In genomic region chr20:21767200-21767738, GRCh38 we compare ENCODE assay signal across 17 cellular contexts.
A peak's percentile ranks its signal among the peaks of the same experiment; 100 is the strongest.
DNase-seq lines count a peak whose midpoint lies in the region; ATAC-seq, FAIRE-seq and TF ChIP-seq lines count a peak whose summit lies in the region.
"Had no signal": no experiment of that assay in that cellular context is flagged by ENCODE, and none has a peak within 500 bp of the region (broad histone marks: within the 10 kb centered on the region; RNA-seq: fewer than 3 reads in every experiment).

No MANE protein-coding gene starts in this region.

- no peak for ATAC-seq in HG03342 (IDR thresholded peaks at IDR 0.05; ENCODE audit: unreplicated experiment)
- ATAC-seq in natural killer cell: no peak

- WGBS in mesodermal cell (ENCODE audit: insufficient coverage in 2 of 2), 2 experiments: 90 to 91% methylated on average over 9 to 10 of the region's 10 CpGs

- H3K4me3 ChIP-seq in HUES6 (ENCODE audit: low read depth, low read length): peak overlapping the region; percentile 52; the same call in 1 of the 2 replicates
- no peak overlapping the region for H3K4me3 ChIP-seq in bronchial epithelial cell (ENCODE audit: low read depth, low read length)
- no peak overlapping the region for H3K4me3 ChIP-seq in mesodermal cell (ENCODE audit: extremely low read depth, insufficient read depth, low read length, poor library complexity, severe bottlenecking)

- H3K27me3 ChIP-seq in HUES6 (ENCODE audit: control insufficient read depth, insufficient read depth, low read length): peaks cover 16% of the 10 kb centered on the region
- H3K27me3 ChIP-seq in bronchial epithelial cell (ENCODE audit: control insufficient read depth, insufficient read depth, low read length): no peaks in the 10 kb centered on the region

- no peak overlapping the region for H3K27ac ChIP-seq in HUES6 (ENCODE audit: low read depth, low read length)
- H3K27ac ChIP-seq in mesodermal cell (ENCODE audit: low read depth, low read length, severe bottlenecking): peak overlapping the region; percentile 66

- H3K36me3 Mint-ChIP-seq in progenitor cell of endocrine pancreas (ENCODE audit: insufficient read depth) (no peaks in the 10 kb centered on the region), natural killer cell (no peaks in the 10 kb centered on the region)
- H3K36me3 Mint-ChIP-seq: CD4-positive, CD25-positive, alpha-beta regulatory T cell had no signal

- H3K27ac Mint-ChIP-seq in progenitor cell of endocrine pancreas (peak overlapping the region; percentile 93), natural killer cell (no peak overlapping the region)
- H3K27ac Mint-ChIP-seq: B cell; CD4-positive, CD25-positive, alpha-beta regulatory T cell had no signal

- peak; percentile 62 for FAIRE-seq in bronchial epithelial cell (lab: Jason Lieb, UNC)
- FAIRE-seq: H54 had no signal

- H3K27me3 Mint-ChIP-seq in progenitor cell of endocrine pancreas (peaks cover 37% of the 10 kb centered on the region), natural killer cell (ENCODE audit: low read depth in 2 of 2) (no peaks in the 10 kb centered on the region)

- H3K9me3 ChIP-seq in HUES6 (ENCODE audit: control insufficient read depth, insufficient read depth, low read depth, low read length) (no peaks in the 10 kb centered on the region), mesodermal cell (ENCODE audit: control insufficient read depth, low read length) (no peaks in the 10 kb centered on the region)

- intact Hi-C loops in natural killer cell (cut with micrococcal nuclease): no loop called here

- H3K4me1 Mint-ChIP-seq in progenitor cell of endocrine pancreas (ENCODE audit: low read depth) (peaks cover 9% of the 10 kb centered on the region), natural killer cell (no peaks in the 10 kb centered on the region)
- H3K4me1 Mint-ChIP-seq: B cell; CD4-positive, CD25-positive, alpha-beta regulatory T cell had no signal

- DNase-seq in bronchial epithelial cell (ENCODE audit: low read depth) (no peak), progenitor cell of endocrine pancreas (ENCODE audit: low spot score, unreplicated experiment) (no peak), 8988T (no peak), natural killer cell (no peak)
- DNase-seq: CD4-positive, CD25-positive, alpha-beta regulatory T cell; EL; MV-4-11; NCI-H1417; NCI-H187 treated with DMSO at 0.1 percent for 48 hours; NCI-H2171 treated with DMSO at 0.1 percent for 48 hours; NCI-H510A; NCI-H774 had no signal

- no peak overlapping the region for H3K9ac ChIP-seq in HUES6 (ENCODE audit: low read length)

- no peaks in the 10 kb centered on the region for H3K9me3 Mint-ChIP-seq in progenitor cell of endocrine pancreas (ENCODE audit: low read depth)
- H3K9me3 Mint-ChIP-seq in natural killer cell: peaks cover 0 to 6% of the 10 kb centered on the region in 2 donors

- TF ChIP-seq CTCF in bronchial epithelial cell (IDR thresholded peaks at IDR 0.05; ENCODE audit: insufficient read depth, low read length, severe bottlenecking): no peak
- TF ChIP-seq CTCF in progenitor cell of endocrine pancreas (IDR thresholded peaks at IDR 0.05; ENCODE audit: unreplicated experiment): no peak
- no peak for TF ChIP-seq CTCF in natural killer cell (IDR thresholded peaks at IDR 0.05)

- peaks cover 5% of the 10 kb centered on the region; the same call in 1 of the 2 replicates for H3K4me1 ChIP-seq in HUES6 (ENCODE audit: control insufficient read depth, insufficient read depth, low read length)
- no peaks in the 10 kb centered on the region for H3K4me1 ChIP-seq in mesodermal cell (ENCODE audit: control insufficient read depth, insufficient read depth, low read length, poor library complexity, severe bottlenecking)

- H3K36me3 ChIP-seq in HUES6 (ENCODE audit: control insufficient read depth, insufficient read depth, low read length) (no peaks in the 10 kb centered on the region), bronchial epithelial cell (ENCODE audit: control insufficient read depth, insufficient read depth, low read length) (no peaks in the 10 kb centered on the region), mesodermal cell (ENCODE audit: control insufficient read depth, insufficient read depth, low read length) (no peaks in the 10 kb centered on the region)

- H3K4me3 Mint-ChIP-seq in progenitor cell of endocrine pancreas (ENCODE audit: low read depth) (peak overlapping the region; percentile 56), natural killer cell (no peak overlapping the region)
- H3K4me3 Mint-ChIP-seq: B cell; CD4-positive, CD25-positive, alpha-beta regulatory T cell had no signal
